21 cellular contexts compared by ENCODE assay signal in the genomic region with DNA sequence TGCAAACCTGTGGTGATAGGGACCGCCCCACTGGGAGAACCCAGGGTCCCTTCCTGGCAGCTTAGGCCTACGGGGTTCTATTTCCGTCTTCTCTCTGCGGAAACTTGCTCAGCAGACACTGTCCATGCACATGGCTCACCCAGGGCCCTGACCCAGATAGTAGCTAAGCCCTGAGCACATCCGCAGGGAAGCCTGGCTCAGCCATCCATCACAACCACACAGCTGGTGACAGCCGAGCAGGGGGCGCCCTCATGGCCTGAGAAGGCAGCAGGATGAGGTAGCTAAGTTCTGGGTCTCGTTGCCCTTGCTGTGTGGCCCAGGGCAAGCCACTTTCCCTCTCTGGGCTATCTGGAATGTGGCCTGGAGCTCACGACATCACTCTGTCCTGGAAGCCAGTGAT.
"Had no signal": no experiment of that assay in that cellular context is flagged by ENCODE, and none has a peak within 500 bp of the region (broad histone marks: within the 10 kb centered on the region; RNA-seq: fewer than 3 reads in every experiment).

No MANE protein-coding gene starts in this region.

- H3K9me3 ChIP-seq: prostate gland had no signal

- H3K36me3 ChIP-seq: ascending aorta, breast epithelium, prostate gland, right atrium auricular region, vagina had no signal

- H3K27ac ChIP-seq: ascending aorta, breast epithelium, coronary artery, prostate gland, right atrium auricular region, vagina, VCaP had no signal

- ATAC-seq: activated T-cell treated with anti-CD3 and anti-CD28 coated beads, Interleukin-2, amount 50 U/mL, for 72 hours; left colon; stimulated activated naive CD8-positive, alpha-beta T cell treated with anti-CD3 and anti-CD28 coated beads, Interleukin-15, amount 100 ng/mL, for 72 hours had no signal

- H3K4me1 Mint-ChIP-seq: stimulated activated naive CD8-positive, alpha-beta T cell treated with anti-CD3 and anti-CD28 coated beads, Interleukin-15, amount 100 ng/mL, for 72 hours had no signal

- H3K4me1 ChIP-seq: ascending aorta, breast epithelium, prostate gland, right atrium auricular region, vagina had no signal

- FAIRE-seq: endometrium had no signal

- H3K4me3 ChIP-seq: ascending aorta, breast epithelium, coronary artery, prostate gland, right atrium auricular region, skin epidermis, vagina had no signal

- H3K4me3 Mint-ChIP-seq: activated T-cell treated with anti-CD3 and anti-CD28 coated beads, Interleukin-2, amount 50 U/mL, for 72 hours; stimulated activated naive CD8-positive, alpha-beta T cell treated with anti-CD3 and anti-CD28 coated beads, Interleukin-15, amount 100 ng/mL, for 72 hours had no signal

- H3K27ac Mint-ChIP-seq: activated T-cell treated with anti-CD3 and anti-CD28 coated beads, Interleukin-2, amount 50 U/mL, for 72 hours; stimulated activated naive CD8-positive, alpha-beta T cell treated with anti-CD3 and anti-CD28 coated beads, Interleukin-15, amount 100 ng/mL, for 72 hours had no signal

- H3K27me3 ChIP-seq: ascending aorta, breast epithelium, right atrium auricular region, vagina had no signal

- DNase-seq: activated CD4-positive, alpha-beta T cell treated with anti-CD3 and anti-CD28 coated beads for 1 hour; activated effector memory CD4-positive, alpha-beta T cell treated with anti-CD3 and anti-CD28 coated beads, Interleukin-2, amount 50 U/mL, for 16 hours; activated naive CD4-positive, alpha-beta T cell treated with anti-CD3 and anti-CD28 coated beads, Interleukin-2, amount 50 U/mL, for 16 hours; activated T-cell treated with anti-CD3 and anti-CD28 coated beads, Interleukin-2, amount 50 U/mL, for 72 hours; erythroblast; foreskin melanocyte; hypothalamus; islet precursor cell; left colon; stimulated activated CD4-positive, alpha-beta T cell treated with anti-CD3 and anti-CD28 coated beads, Interleukin-4, amount 100 ng/mL, for 1 hour; stimulated activated naive CD8-positive, alpha-beta T cell treated with anti-CD3 and anti-CD28 coated beads, Interleukin-15, amount 100 ng/mL, for 72 hours; trophoblast cell had no signal

- H3K27me3 Mint-ChIP-seq: stimulated activated naive CD8-positive, alpha-beta T cell treated with anti-CD3 and anti-CD28 coated beads, Interleukin-15, amount 100 ng/mL, for 72 hours had no signal
